Comparison of ENCODE assay signal across 11 cellular contexts in genomic region chr2:69902213-69902922, GRCh38. TPM values are rescaled to one million over a fixed set of nuclear protein-coding genes. Genes with fewer than 3 reads are reported as not detected.
DNase-seq lines count a peak whose midpoint lies in the region; ATAC-seq, FAIRE-seq and TF ChIP-seq lines count a peak whose summit lies in the region.
"Had no signal": no experiment of that assay in that cellular context is flagged by ENCODE, and none has a peak within 500 bp of the region (broad histone marks: within the 10 kb centered on the region; RNA-seq: fewer than 3 reads in every experiment).

No MANE protein-coding gene starts in this region.

- no peak overlapping the region for H3K9ac ChIP-seq in colonic mucosa (ENCODE audit: low read depth in 2 of 2, low read length in 2 of 2)

- no peak for TF ChIP-seq CTCF in NB4 (IDR thresholded peaks at IDR 0.05; ENCODE audit: low read depth, low read length)
- TF ChIP-seq CTCF in colonic mucosa (IDR thresholded peaks at IDR 0.05): no peak

- peak overlapping the region; percentile 74 for H3K27ac Mint-ChIP-seq in activated naive CD8-positive, alpha-beta T cell
- H3K27ac Mint-ChIP-seq in naive thymus-derived CD8-positive, alpha-beta T cell: peak overlapping the region; percentile 76 to 97 (median 94)

- H3K9me3 ChIP-seq in colonic mucosa: no peaks in the 10 kb centered on the region

- intact Hi-C loops in colonic mucosa (cut with DNase I): no loop called here

- POLR2A ChIA-PET in naive thymus-derived CD8-positive, alpha-beta T cell (lab: Charles Lee): interaction anchor here (1.1 to 2.0 kb wide), 5 partner anchors 9 to 241 kb away, joined by 3 to 10 read pairs (median 5); partner anchors contain the start of gene SNRNP27

- H3K4me3 ChIP-seq in NB4 (ENCODE audit: low read depth, low read length) (peak overlapping the region; percentile 48), colonic mucosa (no peak overlapping the region)

- ATAC-seq in naive thymus-derived CD8-positive, alpha-beta T cell: peak; percentile 57 to 62

- peak overlapping the region; percentile 85 for H3K4me3 Mint-ChIP-seq in activated naive CD8-positive, alpha-beta T cell
- H3K4me3 Mint-ChIP-seq in naive thymus-derived CD8-positive, alpha-beta T cell: peak overlapping the region; percentile 69 to 96 (median 90)
- H3K4me3 Mint-ChIP-seq: neural crest cell had no signal

- no peak overlapping the region for H3K27ac ChIP-seq in colonic mucosa
- H3K27ac ChIP-seq: VCaP had no signal

- no peaks in the 10 kb centered on the region for H3K4me1 ChIP-seq in colonic mucosa

- H3K9me3 Mint-ChIP-seq in activated naive CD8-positive, alpha-beta T cell (ENCODE audit: low read depth): no peaks in the 10 kb centered on the region
- no peaks in the 10 kb centered on the region for H3K9me3 Mint-ChIP-seq in naive thymus-derived CD8-positive, alpha-beta T cell
- H3K9me3 Mint-ChIP-seq: neural crest cell had no signal

- no peak for FAIRE-seq in frontal cortex (lab: Jason Lieb, UNC)

- no peaks in the 10 kb centered on the region for H3K27me3 ChIP-seq in colonic mucosa

- TF ChIP-seq POLR2A in NB4 (IDR thresholded peaks at IDR 0.05; ENCODE audit: extremely low read depth, insufficient read length): no peak

- H3K4me1 Mint-ChIP-seq in activated naive CD8-positive, alpha-beta T cell (ENCODE audit: low read depth): peaks cover 59% of the 10 kb centered on the region
- peaks cover 30 to 65% (median 51%) of the 10 kb centered on the region in 4 donors for H3K4me1 Mint-ChIP-seq in naive thymus-derived CD8-positive, alpha-beta T cell

- peaks cover 8% of the 10 kb centered on the region for H3K36me3 Mint-ChIP-seq in activated naive CD8-positive, alpha-beta T cell
- peaks cover 5 to 78% (median 6%) of the 10 kb centered on the region in 3 donors for H3K36me3 Mint-ChIP-seq in naive thymus-derived CD8-positive, alpha-beta T cell

- DNase-seq in GDM1 (lab: John Stamatoyannopoulos, UW) (peak; percentile 69), NB4 (ENCODE audit: low read depth) (peak; percentile 85), midbrain (lab: John Stamatoyannopoulos, UW) (no peak), colonic mucosa (no peak), NCI-H226 (no peak), frontal cortex (ENCODE audit: low spot score in 2 of 2) (no peak)
- DNase-seq in naive thymus-derived CD8-positive, alpha-beta T cell: peak in 7 of 10 donors; percentile 7 to 31 (median 20)
- DNase-seq: NCI-H2171 had no signal

- H3K27me3 Mint-ChIP-seq in activated naive CD8-positive, alpha-beta T cell: no peaks in the 10 kb centered on the region
- no peaks in the 10 kb centered on the region for H3K27me3 Mint-ChIP-seq in naive thymus-derived CD8-positive, alpha-beta T cell

- H3K36me3 ChIP-seq in colonic mucosa: peaks cover 4% of the 10 kb centered on the region

RNA-seq across cellular contexts. Expression of gene SNRNP27, which starts 8.6 kb away (rescaled TPM):
- 10 to 100 TPM; 49.1 to 51.2 TPM for total RNA-seq in naive thymus-derived CD8-positive, alpha-beta T cell
- 10 to 100 TPM; 38.6 to 60.9 (median 50.9) TPM for polyA plus RNA-seq in naive thymus-derived CD8-positive, alpha-beta T cell
- total RNA-seq in colonic mucosa: 10 to 100 TPM; 30.8 to 34.8 TPM
- 45.7 TPM for total RNA-seq in frontal cortex

RNA-seq across cellular contexts. Expression of gene MXD1, which starts 12.5 kb away (rescaled TPM):
- 10 to 100 TPM; 14.3 to 15.8 TPM for total RNA-seq in naive thymus-derived CD8-positive, alpha-beta T cell
- 1 to 10 TPM; 6.4 to 9.3 (median 8.8) TPM for polyA plus RNA-seq in naive thymus-derived CD8-positive, alpha-beta T cell
- total RNA-seq in colonic mucosa (100 to 1,000 TPM in 1 of 2 donors, 10 to 100 TPM in 1; 57.8 to 200 TPM), frontal cortex (12.2 TPM)

RNA-seq across cellular contexts. Expression of gene ASPRV1, which starts 59.1 kb away (rescaled TPM):
- 1 to 10 TPM; 2.3 to 2.8 TPM for total RNA-seq in naive thymus-derived CD8-positive, alpha-beta T cell
- 1 to 10 TPM in 2 of 3 donors, under 1 TPM in 1; 0.91 to 1.8 (median 1.1) TPM for polyA plus RNA-seq in naive thymus-derived CD8-positive, alpha-beta T cell
- total RNA-seq in colonic mucosa: under 1 TPM; 0.40 to 0.82 TPM
- total RNA-seq in frontal cortex: 2.0 TPM

Comparison
In these comparisons a context has a peak if more than half of its experiments do, and no peak if none do; other contexts are left out.
1. DNase-seq: peak in GDM1 (single experiment), NB4 (single experiment) and naive thymus-derived CD8-positive, alpha-beta T cell (7 of 10); none in midbrain (single experiment), colonic mucosa (single experiment), NCI-H226 (single experiment) and frontal cortex (0 of 2).